Comparison of ENCODE assay signal across 2 cellular contexts in genomic region chr12:132689227-132689626, GRCh38.
TF ChIP-seq lines count a peak whose summit lies in the region.

No MANE protein-coding gene starts in this region.

TF ChIP-seq in SK-N-SH, 30 proteins besides CTCF, POLR2A, EP300 and RAD21 (continued from another document):
- no peak for TF ChIP-seq REST (IDR thresholded peaks at IDR 0.05; ENCODE audit: low read depth, low read length)
- TF ChIP-seq FOSL2 (IDR thresholded peaks at IDR 0.05; ENCODE audit: borderline replicate concordance, low read depth) = no peak
- no peak for TF ChIP-seq MEF2A (IDR thresholded peaks at IDR 0.05; ENCODE audit: borderline replicate concordance, low read depth)
- no peak for TF ChIP-seq YY1 (IDR thresholded peaks at IDR 0.05; ENCODE audit: low read depth)
- no peak for TF ChIP-seq JUND (IDR thresholded peaks at IDR 0.05)
- TF ChIP-seq SMC3 (IDR thresholded peaks at IDR 0.05; ENCODE audit: low read depth, low read length) = no peak

TF ChIP-seq in SK-N-SH treated with all-trans-retinoic acid at 6 μM for 48 hours, 23 proteins besides CTCF, POLR2A, EP300 and RAD21 (continued from another document):
- no peak for TF ChIP-seq POU6F1 (CRISPR knock-in tag; IDR thresholded peaks at IDR 0.05; ENCODE audit: borderline replicate concordance, low read depth)
- TF ChIP-seq, protein P1, sequence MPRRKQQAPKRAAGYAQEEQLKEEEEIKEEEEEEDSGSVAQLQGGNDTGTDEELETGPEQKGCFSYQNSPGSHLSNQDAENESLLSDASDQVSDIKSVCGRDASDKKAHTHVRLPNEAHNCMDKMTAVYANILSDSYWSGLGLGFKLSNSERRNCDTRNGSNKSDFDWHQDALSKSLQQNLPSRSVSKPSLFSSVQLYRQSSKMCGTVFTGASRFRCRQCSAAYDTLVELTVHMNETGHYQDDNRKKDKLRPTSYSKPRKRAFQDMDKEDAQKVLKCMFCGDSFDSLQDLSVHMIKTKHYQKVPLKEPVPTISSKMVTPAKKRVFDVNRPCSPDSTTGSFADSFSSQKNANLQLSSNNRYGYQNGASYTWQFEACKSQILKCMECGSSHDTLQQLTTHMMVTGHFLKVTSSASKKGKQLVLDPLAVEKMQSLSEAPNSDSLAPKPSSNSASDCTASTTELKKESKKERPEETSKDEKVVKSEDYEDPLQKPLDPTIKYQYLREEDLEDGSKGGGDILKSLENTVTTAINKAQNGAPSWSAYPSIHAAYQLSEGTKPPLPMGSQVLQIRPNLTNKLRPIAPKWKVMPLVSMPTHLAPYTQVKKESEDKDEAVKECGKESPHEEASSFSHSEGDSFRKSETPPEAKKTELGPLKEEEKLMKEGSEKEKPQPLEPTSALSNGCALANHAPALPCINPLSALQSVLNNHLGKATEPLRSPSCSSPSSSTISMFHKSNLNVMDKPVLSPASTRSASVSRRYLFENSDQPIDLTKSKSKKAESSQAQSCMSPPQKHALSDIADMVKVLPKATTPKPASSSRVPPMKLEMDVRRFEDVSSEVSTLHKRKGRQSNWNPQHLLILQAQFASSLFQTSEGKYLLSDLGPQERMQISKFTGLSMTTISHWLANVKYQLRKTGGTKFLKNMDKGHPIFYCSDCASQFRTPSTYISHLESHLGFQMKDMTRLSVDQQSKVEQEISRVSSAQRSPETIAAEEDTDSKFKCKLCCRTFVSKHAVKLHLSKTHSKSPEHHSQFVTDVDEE (CRISPR knock-in tag; IDR thresholded peaks at IDR 0.05) = no peak
- no peak for TF ChIP-seq ZNF70 (CRISPR knock-in tag; IDR thresholded peaks at IDR 0.05)
- TF ChIP-seq, protein P2, sequence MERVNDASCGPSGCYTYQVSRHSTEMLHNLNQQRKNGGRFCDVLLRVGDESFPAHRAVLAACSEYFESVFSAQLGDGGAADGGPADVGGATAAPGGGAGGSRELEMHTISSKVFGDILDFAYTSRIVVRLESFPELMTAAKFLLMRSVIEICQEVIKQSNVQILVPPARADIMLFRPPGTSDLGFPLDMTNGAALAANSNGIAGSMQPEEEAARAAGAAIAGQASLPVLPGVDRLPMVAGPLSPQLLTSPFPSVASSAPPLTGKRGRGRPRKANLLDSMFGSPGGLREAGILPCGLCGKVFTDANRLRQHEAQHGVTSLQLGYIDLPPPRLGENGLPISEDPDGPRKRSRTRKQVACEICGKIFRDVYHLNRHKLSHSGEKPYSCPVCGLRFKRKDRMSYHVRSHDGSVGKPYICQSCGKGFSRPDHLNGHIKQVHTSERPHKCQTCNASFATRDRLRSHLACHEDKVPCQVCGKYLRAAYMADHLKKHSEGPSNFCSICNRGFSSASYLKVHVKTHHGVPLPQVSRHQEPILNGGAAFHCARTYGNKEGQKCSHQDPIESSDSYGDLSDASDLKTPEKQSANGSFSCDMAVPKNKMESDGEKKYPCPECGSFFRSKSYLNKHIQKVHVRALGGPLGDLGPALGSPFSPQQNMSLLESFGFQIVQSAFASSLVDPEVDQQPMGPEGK (CRISPR knock-in tag; IDR thresholded peaks at IDR 0.05; ENCODE audit: borderline replicate concordance) = no peak
- TF ChIP-seq SNAI2 (CRISPR knock-in tag; IDR thresholded peaks at IDR 0.05) = no peak
- no peak for TF ChIP-seq TOX (CRISPR knock-in tag; IDR thresholded peaks at IDR 0.05; ENCODE audit: borderline replicate concordance)
